Comparison of ENCODE assay signal across 1 cellular context in genomic region chrX:120468825-120469525, GRCh38.
TF ChIP-seq lines count a peak whose summit lies in the region.

Gene LAMP2 (minus strand): TSS chrX:120469296. CDS start chrX:120469169, 127 bp downstream.

TF ChIP-seq in HCT116, 20 proteins besides CTCF, POLR2A, EP300 and RAD21 (continued from another document):
- no peak for TF ChIP-seq ZBTB33 (IDR thresholded peaks at IDR 0.05; ENCODE audit: extremely low read depth, insufficient replicate concordance, low read length)
- TF ChIP-seq SIN3A (IDR thresholded peaks at IDR 0.05; ENCODE audit: low read depth) = no peak
- TF ChIP-seq ZFX (IDR thresholded peaks at IDR 0.05) = peak; percentile 40
- no peak for TF ChIP-seq EZH2 (IDR thresholded peaks at IDR 0.05)
- no peak for TF ChIP-seq JUND (IDR thresholded peaks at IDR 0.05)
- TF ChIP-seq YY1 (IDR thresholded peaks at IDR 0.05; ENCODE audit: extremely low read depth, insufficient replicate concordance, low read depth, low read length) = no peak
- TF ChIP-seq TCF7L2 (IDR thresholded peaks at IDR 0.05; ENCODE audit: borderline replicate concordance, extremely low read depth, insufficient read depth, insufficient read length) = no peak
- TF ChIP-seq SRF (IDR thresholded peaks at IDR 0.05; ENCODE audit: low read depth) = no peak
- TF ChIP-seq POLR2AphosphoS5 (IDR thresholded peaks at IDR 0.05; ENCODE audit: low read depth, low read length) = peak; percentile 79
- no peak for TF ChIP-seq EGR1 (IDR thresholded peaks at IDR 0.05; ENCODE audit: low read depth)
